9 cellular contexts compared by ENCODE assay signal in the genomic region with DNA sequence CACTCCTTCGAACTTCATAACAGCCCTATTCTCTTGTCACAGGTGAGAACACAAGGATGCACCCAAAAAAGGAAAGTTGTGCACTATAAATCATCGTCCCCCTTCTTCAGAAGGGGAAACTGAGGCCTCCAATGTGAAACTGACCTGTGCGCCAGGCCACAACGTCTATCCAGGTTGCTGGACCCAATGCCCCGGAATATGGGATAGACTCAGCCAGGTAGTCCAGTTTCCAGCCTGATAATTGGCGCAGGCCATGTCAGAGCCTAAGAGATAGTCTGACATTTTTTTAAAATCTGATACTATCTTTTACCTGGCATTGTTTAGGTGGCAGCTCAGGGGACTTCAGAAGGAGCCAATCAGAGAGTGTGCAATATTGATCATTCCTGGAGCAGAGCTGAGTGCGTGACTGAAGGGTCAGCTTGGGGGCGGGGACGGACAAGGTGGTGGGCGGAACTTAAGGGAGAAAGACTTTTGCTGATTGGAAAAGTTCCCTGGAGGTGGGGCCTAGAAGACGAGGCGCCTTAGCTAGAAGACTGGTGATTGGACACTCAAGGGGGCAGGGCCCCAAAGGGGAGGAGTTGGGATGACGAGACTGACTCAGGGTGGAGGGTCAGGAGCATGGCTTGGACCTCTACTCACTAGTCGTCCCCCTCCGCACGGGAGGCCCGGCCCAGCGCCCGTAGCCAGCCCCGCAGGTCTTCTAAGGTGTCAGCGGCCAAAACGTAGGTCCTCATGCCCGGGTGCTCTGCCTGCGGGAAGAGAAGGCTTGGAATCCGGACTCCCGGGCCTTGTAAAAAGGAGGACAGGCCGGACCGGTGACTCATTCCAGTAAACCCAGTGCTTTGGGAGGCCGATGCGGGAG. TPM values are rescaled to one million over a fixed set of nuclear protein-coding genes. Genes with fewer than 3 reads are reported as not detected.
A peak's percentile ranks its signal among the peaks of the same experiment; 100 is the strongest.
DNase-seq lines count a peak whose midpoint lies in the region; ATAC-seq and TF ChIP-seq lines count a peak whose summit lies in the region.
"Had no signal": no experiment of that assay in that cellular context is flagged by ENCODE, and none has a peak within 500 bp of the region (broad histone marks: within the 10 kb centered on the region; RNA-seq: fewer than 3 reads in every experiment).

No MANE protein-coding gene starts in this region.

- no peak for TF ChIP-seq EP300 in esophagus muscularis mucosa (IDR thresholded peaks at IDR 0.05)

- H3K4me1 ChIP-seq in right cardiac atrium (ENCODE audit: control insufficient read depth, insufficient read depth, low read length) (no peaks in the 10 kb centered on the region), testis (no peaks in the 10 kb centered on the region), Peyer's patch (no peaks in the 10 kb centered on the region), esophagus muscularis mucosa (peaks cover 0 to 4% (median 0%) of the 10 kb centered on the region in 4 donors)

- no TSS peak for BruUV-seq in MCF 10A (replicated peaks; lab: Mats Ljungman, UMichigan)

- no peak for TF ChIP-seq CTCF in MCF 10A (IDR thresholded peaks at IDR 0.05; ENCODE audit: unreplicated experiment)
- TF ChIP-seq CTCF in testis (IDR thresholded peaks at IDR 0.05): no peak
- no peak for TF ChIP-seq CTCF in Peyer's patch (IDR thresholded peaks at IDR 0.05)
- no peak for TF ChIP-seq CTCF in esophagus muscularis mucosa (IDR thresholded peaks at IDR 0.05)

- ATAC-seq in right cardiac atrium (peak; percentile 33 to 50), GM21367 (IDR thresholded peaks at IDR 0.05; ENCODE audit: unreplicated experiment) (no peak)

- no peaks in the 10 kb centered on the region for H3K4me1 Mint-ChIP-seq in MCF 10A (ENCODE audit: insufficient read depth, unreplicated experiment)

- H3K4me3 ChIP-seq in MG63: no peak overlapping the region
- H3K4me3 ChIP-seq in right cardiac atrium (ENCODE audit: low read length): no peak overlapping the region
- H3K4me3 ChIP-seq in testis: peak overlapping the region; percentile 6 to 29
- H3K4me3 ChIP-seq in Peyer's patch: peak overlapping the region in 2 of 4 donors; percentile 25 to 39
- H3K4me3 ChIP-seq in esophagus muscularis mucosa: no peak overlapping the region
- H3K4me3 ChIP-seq: SK-N-MC had no signal

- H3K36me3 Mint-ChIP-seq in MCF 10A (ENCODE audit: insufficient read depth, unreplicated experiment): no peaks in the 10 kb centered on the region

- H3K36me3 ChIP-seq in MG63 (peaks cover 28% of the 10 kb centered on the region), testis (ENCODE audit: low read depth, missing control alignments) (no peaks in the 10 kb centered on the region), Peyer's patch (no peaks in the 10 kb centered on the region), esophagus muscularis mucosa (peaks cover 0 to 37% (median 14%) of the 10 kb centered on the region in 4 donors)

- no peak overlapping the region for H3K27ac Mint-ChIP-seq in MCF 10A (ENCODE audit: low read depth, unreplicated experiment)

- H3K27me3 Mint-ChIP-seq in MCF 10A (ENCODE audit: insufficient read depth, unreplicated experiment): no peaks in the 10 kb centered on the region

- H3K27ac ChIP-seq in right cardiac atrium (ENCODE audit: low read length) (no peak overlapping the region), testis (no peak overlapping the region), Peyer's patch (peak overlapping the region in 1 of 4 donors; percentile 49), esophagus muscularis mucosa (replicated peaks in 1 of 4) (no peak overlapping the region)
- H3K27ac ChIP-seq: SK-N-MC had no signal

- WGBS in right cardiac atrium: 84% methylated on average over 30 of the region's 30 CpGs
- 69 to 75% methylated on average over 30 of the region's 30 CpGs for WGBS in testis, 2 donors
- WGBS in esophagus muscularis mucosa: 88% methylated on average over 30 of the region's 30 CpGs

- CTCF ChIA-PET in MCF 10A (lab: Yijun Ruan, JAX): interaction anchor here (0.7 kb wide), 1 partner anchor 10 kb away, joined by 5 read pairs; no protein-coding TSS in a partner anchor

- DNase-seq in T47D (ENCODE audit: low read depth in 1 of 2, low spot score in 1 of 2): peak; percentile 83 to 97
- no peak for DNase-seq in MCF 10A (ENCODE audit: unreplicated experiment)
- DNase-seq in MG63: peak; percentile 13
- no peak for DNase-seq in right cardiac atrium
- peak; percentile 64 for DNase-seq in testis
- DNase-seq in Peyer's patch: no peak
- no peak for DNase-seq in esophagus muscularis mucosa (ENCODE audit: extremely low spot score)

- no peaks in the 10 kb centered on the region for H3K9me3 ChIP-seq in MG63
- no peaks in the 10 kb centered on the region for H3K9me3 ChIP-seq in right cardiac atrium (ENCODE audit: control insufficient read depth, low read length)
- no peaks in the 10 kb centered on the region for H3K9me3 ChIP-seq in testis
- no peaks in the 10 kb centered on the region for H3K9me3 ChIP-seq in Peyer's patch
- H3K9me3 ChIP-seq in esophagus muscularis mucosa: no peaks in the 10 kb centered on the region

- TF ChIP-seq POLR2A in testis (IDR thresholded peaks at IDR 0.05): no peak
- TF ChIP-seq POLR2A in Peyer's patch (IDR thresholded peaks at IDR 0.05): no peak
- TF ChIP-seq POLR2A in esophagus muscularis mucosa (IDR thresholded peaks at IDR 0.05; ENCODE audit: low read depth): no peak

- intact Hi-C loops in MCF 10A (cut with micrococcal nuclease): no loop called here
- intact Hi-C loops in right cardiac atrium (cut with DNase I): no loop called here
- intact Hi-C loops in testis (cut with DNase I; ENCODE audit: low total_unique reads): no loop called here
- intact Hi-C loops in esophagus muscularis mucosa (cut with DNase I): no loop called here

- in situ Hi-C loops in T47D (cut with HindIII; ENCODE audit: low pct_unique_long_range_greater_than_20kb, low sequenced_read_pairs): no loop called here

- POLR2A ChIA-PET in MCF 10A (lab: Yijun Ruan, JAX): interaction anchor here (0.5 kb wide), 1 partner anchor 849 kb away, joined by 3 read pairs; no protein-coding TSS in a partner anchor

- H3K27me3 ChIP-seq in MG63: no peaks in the 10 kb centered on the region
- no peaks in the 10 kb centered on the region for H3K27me3 ChIP-seq in right cardiac atrium (ENCODE audit: control insufficient read depth, insufficient read depth)
- H3K27me3 ChIP-seq in testis: no peaks in the 10 kb centered on the region
- H3K27me3 ChIP-seq in Peyer's patch: no peaks in the 10 kb centered on the region
- H3K27me3 ChIP-seq in esophagus muscularis mucosa: no peaks in the 10 kb centered on the region

- H3K9me3 Mint-ChIP-seq in MCF 10A (ENCODE audit: unreplicated experiment): no peaks in the 10 kb centered on the region

- no peak overlapping the region for H3K4me3 Mint-ChIP-seq in MCF 10A (ENCODE audit: unreplicated experiment)

RNA-seq across cellular contexts. Expression of a gene that starts 8.5 kb away (rescaled TPM):
- total RNA-seq in MCF 10A (2022) (10.1 and 11.9 TPM in 2 replicates), right cardiac atrium (10 to 100 TPM; 37.4 to 50.2 (median 44.0) TPM), testis (10 to 100 TPM; 12.8 to 22.3 TPM), Peyer's patch (10 to 100 TPM in 1 of 4 donors, 1 to 10 TPM in 3; 2.8 to 38.8 (median 5.9) TPM), esophagus muscularis mucosa (10 to 100 TPM; 11.4 to 27.4 (median 18.9) TPM)
- total RNA-seq in MG63 (2014; rRNA removed; shearing (Covaris generic); ENCODE audit: low replicate concordance): 5.4 and 14.5 TPM in 2 replicates
- polyA plus RNA-seq in right cardiac atrium (32.0 TPM), testis (ENCODE audit: insufficient read depth, low read depth, low replicate concordance) (19.9 TPM)

RNA-seq across cellular contexts. Expression of a gene that starts 12.3 kb away (rescaled TPM):
- total RNA-seq in MCF 10A (2022) (207 and 248 TPM in 2 replicates), right cardiac atrium (10 to 100 TPM; 60.8 to 80.2 (median 70.9) TPM), testis (10 to 100 TPM; 37.2 to 40.9 TPM), Peyer's patch (100 to 1,000 TPM in 2 of 4 donors, 10 to 100 TPM in 2; 39.2 to 198 (median 80.3) TPM), esophagus muscularis mucosa (10 to 100 TPM; 40.3 to 98.7 (median 64.4) TPM)
- total RNA-seq in MG63 (2014; rRNA removed; shearing (Covaris generic); ENCODE audit: low replicate concordance): 26.1 and 36.4 TPM in 2 replicates
- polyA plus RNA-seq in right cardiac atrium (156 TPM), testis (ENCODE audit: insufficient read depth, low read depth, low replicate concordance) (48.3 TPM)

RNA-seq across cellular contexts. Expression of a gene that starts 23.7 kb away (rescaled TPM):
- total RNA-seq in MCF 10A (2022) (0.26 and 0.32 TPM in 2 replicates), right cardiac atrium (1 to 10 TPM; 4.0 to 7.6 (median 5.5) TPM), testis (10 to 100 TPM in 1 of 2 donors, 1 to 10 TPM in 1; 5.6 to 11.9 TPM), Peyer's patch (1 to 10 TPM in 3 of 4 donors, not detected in 1; 2.0 to 8.8 (median 2.8) TPM), esophagus muscularis mucosa (1 to 10 TPM; 7.1 to 8.9 (median 7.8) TPM)
- not detected in 2 replicates for total RNA-seq in MG63 (2014; rRNA removed; shearing (Covaris generic); ENCODE audit: low replicate concordance)
- polyA plus RNA-seq in right cardiac atrium (4.0 TPM), testis (ENCODE audit: insufficient read depth, low read depth, low replicate concordance) (8.8 TPM)

RNA-seq across cellular contexts. Expression of a gene that starts 38.6 kb away (rescaled TPM):
- not detected in 2 replicates for total RNA-seq in MCF 10A (2022)
- not detected in 2 replicates for total RNA-seq in MG63 (2014; rRNA removed; shearing (Covaris generic); ENCODE audit: low replicate concordance)
- total RNA-seq in right cardiac atrium: 1 to 10 TPM in 1 of 4 donors, under 1 TPM in 2, not detected in 1; 0.40 to 1.4 (median 0.46) TPM
- polyA plus RNA-seq in right cardiac atrium: 0.07 TPM
- total RNA-seq in testis: 10 to 100 TPM; 24.5 to 55.2 TPM
- polyA plus RNA-seq in testis (ENCODE audit: insufficient read depth, low read depth, low replicate concordance): 72.6 TPM
- total RNA-seq in Peyer's patch: not detected
- 1 to 10 TPM in 1 of 4 donors, under 1 TPM in 3; 0.75 to 1.3 (median 0.83) TPM for total RNA-seq in esophagus muscularis mucosa

RNA-seq across cellular contexts. Expression of a gene that starts 40.2 kb away (rescaled TPM):
- 61.4 and 76.8 TPM in 2 replicates for total RNA-seq in MCF 10A (2022)
- total RNA-seq in MG63 (2014; rRNA removed; shearing (Covaris generic); ENCODE audit: low replicate concordance): 157 and 236 TPM in 2 replicates
- total RNA-seq in right cardiac atrium: 100 to 1,000 TPM; 275 to 327 (median 307) TPM
- polyA plus RNA-seq in right cardiac atrium: 213 TPM
- total RNA-seq in testis: 100 to 1,000 TPM; 139 to 208 TPM
- polyA plus RNA-seq in testis (ENCODE audit: insufficient read depth, low read depth, low replicate concordance): 136 TPM
- 100 to 1,000 TPM; 154 to 506 (median 444) TPM for total RNA-seq in Peyer's patch
- 100 to 1,000 TPM; 179 to 356 (median 284) TPM for total RNA-seq in esophagus muscularis mucosa

Comparison
In these comparisons a context has a peak if more than half of its experiments do, and no peak if none do; other contexts are left out.
1. DNase-seq: peak in T47D (2 of 2), MG63 (single experiment) and testis (single experiment); none in MCF 10A (single experiment), right cardiac atrium (0 of 3), Peyer's patch (0 of 3) and esophagus muscularis mucosa (single experiment).
2. H3K4me3 ChIP-seq: peak in testis (2 of 2); none in MG63 (single experiment), right cardiac atrium (single experiment) and esophagus muscularis mucosa (0 of 4).